In the genomic region with DNA sequence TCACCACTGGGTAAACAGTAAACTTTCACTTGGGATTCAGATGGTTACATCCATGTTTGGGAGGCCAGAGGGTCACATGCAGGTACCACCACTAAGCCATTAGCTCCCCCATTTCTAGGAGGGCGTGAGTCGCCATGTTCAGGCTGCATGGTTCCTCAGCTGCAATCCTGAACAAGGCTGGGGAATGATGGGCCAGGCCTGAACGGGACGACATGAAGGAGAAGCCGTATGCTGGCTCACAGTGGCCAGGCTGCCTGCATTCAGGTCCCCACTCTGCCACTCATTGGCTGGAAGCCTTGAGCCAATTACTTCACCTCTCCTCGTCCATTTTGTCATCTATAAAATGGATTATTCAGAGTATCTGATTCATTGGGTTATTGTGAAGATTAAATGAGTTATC, we compare ENCODE assay signal across 12 cellular contexts. TPM values are rescaled to one million over a fixed set of nuclear protein-coding genes. Genes with fewer than 3 reads are reported as not detected.
"Had no signal": no experiment of that assay in that cellular context is flagged by ENCODE, and none has a peak within 500 bp of the region (broad histone marks: within the 10 kb centered on the region; RNA-seq: fewer than 3 reads in every experiment).

No MANE protein-coding gene starts in this region.

- H3K4me3 ChIP-seq: MG63, PC-9, Peyer's patch, SJCRH30 had no signal

- H3K4me2 ChIP-seq: PC-9 had no signal

- H3K27ac ChIP-seq: PC-9, SJCRH30 had no signal

- H3K9me3 ChIP-seq: MG63, Peyer's patch, SJCRH30 had no signal

- H3K4me1 ChIP-seq: SJCRH30 had no signal

- H3K27me3 ChIP-seq: MG63, Peyer's patch, SJCRH30 had no signal

- H3K36me3 ChIP-seq: MG63, SJCRH30 had no signal

- H2AFZ ChIP-seq: PC-9 had no signal

- DNase-seq: NCI-H1436 treated with DMSO at 0.1 percent for 48 hours, NCI-H187 treated with DMSO at 0.1 percent for 48 hours, NCI-H2029 treated with DMSO at 0.1 percent for 48 hours had no signal

RNA-seq across cellular contexts. Expression of a gene that starts 9.0 kb away (rescaled TPM):
- total RNA-seq: HT-29, LHCN-M2, NCI-H460, PC-9, Peyer's patch, RPMI7951, SJCRH30 had no signal

RNA-seq across cellular contexts. Expression of a gene that starts 36.7 kb away (rescaled TPM):
- total RNA-seq: LHCN-M2, RPMI7951, SJCRH30 had no signal

RNA-seq across cellular contexts. Expression of a gene that starts 47.8 kb away (rescaled TPM):
- total RNA-seq: LHCN-M2, Right ventricle myocardium inferior, SJCRH30 had no signal
